In genomic region chr7:46507601-46508000, GRCh38 we compare ENCODE assay signal across 23 cellular contexts.
DNase-seq lines count a peak whose midpoint lies in the region; ATAC-seq and TF ChIP-seq lines count a peak whose summit lies in the region.
"Had no signal": no experiment of that assay in that cellular context is flagged by ENCODE, and none has a peak within 500 bp of the region (broad histone marks: within the 10 kb centered on the region; RNA-seq: fewer than 3 reads in every experiment).

No MANE protein-coding gene starts in this region.

- H3K9me3 ChIP-seq in SK-N-SH (no peaks in the 10 kb centered on the region), neural progenitor cell (ENCODE audit: low read depth) (no peaks in the 10 kb centered on the region), smooth muscle cell (replicated peaks; ENCODE audit: low read depth) (peaks cover 3% of the 10 kb centered on the region)
- H3K9me3 ChIP-seq: BE2C had no signal

- 85% methylated on average over 4 of the region's 4 CpGs for WGBS in SK-N-SH (ENCODE audit: low lambda C conversion rate)
- 69% methylated on average over 4 of the region's 4 CpGs for whole genome bisulfite sequencing in smooth muscle cell (ENCODE audit: low lambda C conversion rate)

- H3F3A ChIP-seq in SK-N-SH (replicated peaks; ENCODE audit: insufficient read depth) (no peaks in the 10 kb centered on the region), neural progenitor cell (ENCODE audit: low read depth) (no peaks in the 10 kb centered on the region), smooth muscle cell (ENCODE audit: low read depth) (peaks cover 6% of the 10 kb centered on the region)

- H3K4me1 Mint-ChIP-seq in neural progenitor cell (no peaks in the 10 kb centered on the region), progenitor cell of endocrine pancreas (ENCODE audit: low read depth) (peaks cover 1% of the 10 kb centered on the region)
- H3K4me1 Mint-ChIP-seq: CD14-positive monocyte; CD8-positive, alpha-beta memory T cell; H9 had no signal

- H3K4me3 ChIP-seq in SK-N-SH (ENCODE audit: low read depth in 2 of 2, low read length in 1 of 2) (no peak overlapping the region), neural progenitor cell (no peak overlapping the region), smooth muscle cell (no peak overlapping the region)
- H3K4me3 ChIP-seq: A549; BLaER1 treated with 17β-estradiol and CSF1 and Interleukin-3, amounts not matched to agents 10 nM and 100 nM; GM23248 had no signal

- no peaks in the 10 kb centered on the region for H3K79me2 ChIP-seq in SK-N-SH (ENCODE audit: insufficient read depth)
- H3K79me2 ChIP-seq in neural progenitor cell (ENCODE audit: low read depth): no peaks in the 10 kb centered on the region
- H3K79me2 ChIP-seq in smooth muscle cell (ENCODE audit: low read depth): no peaks in the 10 kb centered on the region

- no peak overlapping the region for H3K4me3 Mint-ChIP-seq in neural progenitor cell
- H3K4me3 Mint-ChIP-seq in progenitor cell of endocrine pancreas (ENCODE audit: low read depth): no peak overlapping the region
- H3K4me3 Mint-ChIP-seq: CD14-positive monocyte; CD4-positive, alpha-beta T cell; CD8-positive, alpha-beta memory T cell; H9 had no signal

- H3K4me2 ChIP-seq in SK-N-SH (no peak overlapping the region), neural progenitor cell (no peak overlapping the region), smooth muscle cell (no peak overlapping the region)
- H3K4me2 ChIP-seq: A549; BLaER1 treated with 17β-estradiol and CSF1 and Interleukin-3, amounts not matched to agents 10 nM and 100 nM had no signal

- H3K27ac ChIP-seq in SK-N-SH (ENCODE audit: low read depth in 2 of 2, low read length in 1 of 2) (no peak overlapping the region), neural progenitor cell (no peak overlapping the region), smooth muscle cell (ENCODE audit: low read depth) (no peak overlapping the region)
- H3K27ac ChIP-seq: A549; BLaER1 treated with 17β-estradiol and CSF1 and Interleukin-3, amounts not matched to agents 10 nM and 100 nM; GM23248 had no signal

- H4K20me1 ChIP-seq in SK-N-SH (ENCODE audit: insufficient read depth) (no peaks in the 10 kb centered on the region), neural progenitor cell (ENCODE audit: low read depth) (no peaks in the 10 kb centered on the region), smooth muscle cell (ENCODE audit: low read depth) (no peaks in the 10 kb centered on the region)
- H4K20me1 ChIP-seq: BLaER1 treated with 17β-estradiol and CSF1 and Interleukin-3, amounts not matched to agents 10 nM and 100 nM had no signal

- H3K27me3 ChIP-seq in SK-N-SH (ENCODE audit: insufficient read depth) (no peaks in the 10 kb centered on the region), neural progenitor cell (no peaks in the 10 kb centered on the region), smooth muscle cell (ENCODE audit: low read depth) (no peaks in the 10 kb centered on the region)
- H3K27me3 ChIP-seq: BE2C; BLaER1 treated with 17β-estradiol and CSF1 and Interleukin-3, amounts not matched to agents 10 nM and 100 nM had no signal

- no peaks in the 10 kb centered on the region for H3K36me3 Mint-ChIP-seq in neural progenitor cell
- no peaks in the 10 kb centered on the region for H3K36me3 Mint-ChIP-seq in progenitor cell of endocrine pancreas (ENCODE audit: insufficient read depth)
- H3K36me3 Mint-ChIP-seq: CD14-positive monocyte; CD8-positive, alpha-beta memory T cell had no signal

- H3K9me3 Mint-ChIP-seq in neural progenitor cell: peaks cover 5% of the 10 kb centered on the region
- H3K9me3 Mint-ChIP-seq in progenitor cell of endocrine pancreas (ENCODE audit: low read depth): peaks cover 22% of the 10 kb centered on the region

- no peaks in the 10 kb centered on the region for H3K27me3 Mint-ChIP-seq in neural progenitor cell (ENCODE audit: insufficient read depth, low read depth)
- peaks cover 3% of the 10 kb centered on the region for H3K27me3 Mint-ChIP-seq in progenitor cell of endocrine pancreas
- H3K27me3 Mint-ChIP-seq: CD4-positive, alpha-beta T cell; CD8-positive, alpha-beta memory T cell had no signal

- DNase-seq in SK-N-SH: no peak
- peak; percentile 71 for DNase-seq in left kidney (ENCODE audit: low read depth, low spot score)
- DNase-seq in neural progenitor cell (ENCODE audit: low spot score): peak; percentile 48
- no peak for DNase-seq in smooth muscle cell (lab: John Stamatoyannopoulos, UW; ENCODE audit: unreplicated experiment)
- DNase-seq in HuH-7.5 (ENCODE audit: low spot score): no peak
- DNase-seq in RKO (ENCODE audit: low spot score): no peak
- DNase-seq in progenitor cell of endocrine pancreas (ENCODE audit: low spot score, unreplicated experiment): no peak
- DNase-seq: 8988T; ACHN; AML-193; BE2C; CD4-positive, alpha-beta T cell; CD8-positive, alpha-beta memory T cell; DMS 273 treated with DMSO at 0.1 percent for 48 hours; DMS79 treated with DMSO at 0.1 percent for 48 hours; GF-D8; GM23248; H9 had no signal

- H2AFZ ChIP-seq in SK-N-SH (ENCODE audit: low read depth): no peak overlapping the region
- H2AFZ ChIP-seq in neural progenitor cell (replicated peaks): no peak overlapping the region
- peak overlapping the region; percentile 71 for H2AFZ ChIP-seq in smooth muscle cell (ENCODE audit: low read depth)

- CTCF ChIA-PET in SK-N-SH (lab: Yijun Ruan, JAX): no interaction called here

- H3K27ac Mint-ChIP-seq in neural progenitor cell (no peak overlapping the region), progenitor cell of endocrine pancreas (no peak overlapping the region)
- H3K27ac Mint-ChIP-seq: CD14-positive monocyte; CD4-positive, alpha-beta T cell; CD8-positive, alpha-beta memory T cell; H9 had no signal

- ATAC-seq in SK-N-SH treated with all-trans-retinoic acid at 6 μM for 48 hours: no peak
- ATAC-seq: A549, HCT116 had no signal

- H3K36me3 ChIP-seq in SK-N-SH (replicated peaks in 1 of 2; ENCODE audit: control insufficient read depth in 1 of 2, insufficient read depth in 2 of 2, low read length in 1 of 2) (no peaks in the 10 kb centered on the region), neural progenitor cell (no peaks in the 10 kb centered on the region), smooth muscle cell (ENCODE audit: low read depth) (no peaks in the 10 kb centered on the region)
- H3K36me3 ChIP-seq: BE2C; BLaER1 treated with 17β-estradiol and CSF1 and Interleukin-3, amounts not matched to agents 10 nM and 100 nM had no signal

- no peak overlapping the region for H3K9ac ChIP-seq in SK-N-SH
- H3K9ac ChIP-seq in neural progenitor cell: no peak overlapping the region
- no peak overlapping the region for H3K9ac ChIP-seq in smooth muscle cell (ENCODE audit: low read depth)
- H3K9ac ChIP-seq: BLaER1 treated with 17β-estradiol and CSF1 and Interleukin-3, amounts not matched to agents 10 nM and 100 nM; GM23248 had no signal

- no peak for TF ChIP-seq CTCF in SK-N-SH (IDR thresholded peaks at IDR 0.05)
- TF ChIP-seq CTCF in neural progenitor cell (IDR thresholded peaks at IDR 0.05): no peak
- TF ChIP-seq CTCF in smooth muscle cell (IDR thresholded peaks at IDR 0.05; ENCODE audit: borderline replicate concordance, insufficient read depth, poor library complexity, severe bottlenecking): no peak
- TF ChIP-seq CTCF in progenitor cell of endocrine pancreas (IDR thresholded peaks at IDR 0.05; ENCODE audit: unreplicated experiment): no peak

- no peak for TF ChIP-seq RAD21 in SK-N-SH (IDR thresholded peaks at IDR 0.05; ENCODE audit: low read length)

- POLR2A ChIA-PET in SK-N-SH (lab: Yijun Ruan, JAX): no interaction called here

- TF ChIP-seq EP300 in SK-N-SH (IDR thresholded peaks at IDR 0.05; ENCODE audit: borderline replicate concordance in 1 of 2, low read depth in 1 of 2, low read length in 1 of 2): no peak

- no peaks in the 10 kb centered on the region for H3K4me1 ChIP-seq in SK-N-SH (ENCODE audit: control insufficient read depth in 1 of 2, insufficient read depth in 2 of 2, low read depth in 1 of 2, low read length in 1 of 2)
- peaks cover 6% of the 10 kb centered on the region for H3K4me1 ChIP-seq in neural progenitor cell
- peaks cover 4% of the 10 kb centered on the region for H3K4me1 ChIP-seq in smooth muscle cell (ENCODE audit: low read depth)
- H3K4me1 ChIP-seq: BLaER1 treated with 17β-estradiol and CSF1 and Interleukin-3, amounts not matched to agents 10 nM and 100 nM had no signal

- no peaks in the 10 kb centered on the region for H3K9me2 ChIP-seq in SK-N-SH

TF ChIP-seq in SK-N-SH treated with all-trans-retinoic acid at 6 μM for 48 hours, 23 proteins besides CTCF, POLR2A, EP300 and RAD21:
- TF ChIP-seq SNAI2 (CRISPR knock-in tag; IDR thresholded peaks at IDR 0.05): 0 out of 2 replicates have a peak, but pooled peaks have one; percentile 12
- TF ChIP-seq ZNF70 (CRISPR knock-in tag; IDR thresholded peaks at IDR 0.05): no peak
- TF ChIP-seq ZNF565 (CRISPR knock-in tag; conservative IDR thresholded peaks at IDR 0.05; ENCODE audit: low read depth): no peak
TF ChIP-seq in SK-N-SH treated with all-trans-retinoic acid at 6 μM for 48 hours: peak in this region for 1.

TF ChIP-seq in SK-N-SH, 30 proteins besides CTCF, POLR2A, EP300 and RAD21 (continues in another document):
- TF ChIP-seq MEF2A (IDR thresholded peaks at IDR 0.05; ENCODE audit: borderline replicate concordance, low read depth) (no peak), USF1 (IDR thresholded peaks at IDR 0.05; ENCODE audit: borderline replicate concordance, low read depth) (no peak), SIN3A (IDR thresholded peaks at IDR 0.05; ENCODE audit: borderline replicate concordance, low read depth, low read length) (no peak), FOSL2 (IDR thresholded peaks at IDR 0.05; ENCODE audit: borderline replicate concordance, low read depth) (no peak), ZBTB33 (IDR thresholded peaks at IDR 0.05; ENCODE audit: borderline replicate concordance, low read depth) (no peak)

Comparison
In these comparisons a context has a peak if more than half of its experiments do, and no peak if none do; other contexts are left out.
1. DNase-seq: peak in left kidney (single experiment) and neural progenitor cell (single experiment); none in SK-N-SH (single experiment), smooth muscle cell (single experiment), HuH-7.5 (single experiment), RKO (single experiment) and progenitor cell of endocrine pancreas (single experiment).